In genomic region chr6:137217801-137218472, GRCh38 we compare ENCODE assay signal across 1 cellular context.
TF ChIP-seq lines count a peak whose summit lies in the region.

No MANE protein-coding gene starts in this region.

TF ChIP-seq in WTC11, 78 proteins besides CTCF, POLR2A, EP300 and RAD21 (continued from another document):
- TF ChIP-seq, protein P1, sequence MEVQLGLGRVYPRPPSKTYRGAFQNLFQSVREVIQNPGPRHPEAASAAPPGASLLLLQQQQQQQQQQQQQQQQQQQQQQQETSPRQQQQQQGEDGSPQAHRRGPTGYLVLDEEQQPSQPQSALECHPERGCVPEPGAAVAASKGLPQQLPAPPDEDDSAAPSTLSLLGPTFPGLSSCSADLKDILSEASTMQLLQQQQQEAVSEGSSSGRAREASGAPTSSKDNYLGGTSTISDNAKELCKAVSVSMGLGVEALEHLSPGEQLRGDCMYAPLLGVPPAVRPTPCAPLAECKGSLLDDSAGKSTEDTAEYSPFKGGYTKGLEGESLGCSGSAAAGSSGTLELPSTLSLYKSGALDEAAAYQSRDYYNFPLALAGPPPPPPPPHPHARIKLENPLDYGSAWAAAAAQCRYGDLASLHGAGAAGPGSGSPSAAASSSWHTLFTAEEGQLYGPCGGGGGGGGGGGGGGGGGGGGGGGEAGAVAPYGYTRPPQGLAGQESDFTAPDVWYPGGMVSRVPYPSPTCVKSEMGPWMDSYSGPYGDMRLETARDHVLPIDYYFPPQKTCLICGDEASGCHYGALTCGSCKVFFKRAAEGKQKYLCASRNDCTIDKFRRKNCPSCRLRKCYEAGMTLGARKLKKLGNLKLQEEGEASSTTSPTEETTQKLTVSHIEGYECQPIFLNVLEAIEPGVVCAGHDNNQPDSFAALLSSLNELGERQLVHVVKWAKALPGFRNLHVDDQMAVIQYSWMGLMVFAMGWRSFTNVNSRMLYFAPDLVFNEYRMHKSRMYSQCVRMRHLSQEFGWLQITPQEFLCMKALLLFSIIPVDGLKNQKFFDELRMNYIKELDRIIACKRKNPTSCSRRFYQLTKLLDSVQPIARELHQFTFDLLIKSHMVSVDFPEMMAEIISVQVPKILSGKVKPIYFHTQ (CRISPR knock-in tag; IDR thresholded peaks at IDR 0.05) = no peak
- no peak for TF ChIP-seq PREB (CRISPR knock-in tag; IDR thresholded peaks at IDR 0.05; ENCODE audit: borderline replicate concordance)
- no peak for TF ChIP-seq MYBL2 (CRISPR knock-in tag; IDR thresholded peaks at IDR 0.05)
- TF ChIP-seq NFATC4 (CRISPR knock-in tag; IDR thresholded peaks at IDR 0.05) = no peak
- TF ChIP-seq E2F5 (CRISPR knock-in tag; IDR thresholded peaks at IDR 0.05) = no peak
- no peak for TF ChIP-seq ATF1 (CRISPR knock-in tag; IDR thresholded peaks at IDR 0.05)
- TF ChIP-seq ZNF512 (CRISPR knock-in tag; IDR thresholded peaks at IDR 0.05; ENCODE audit: borderline replicate concordance) = no peak
- TF ChIP-seq, protein P2, sequence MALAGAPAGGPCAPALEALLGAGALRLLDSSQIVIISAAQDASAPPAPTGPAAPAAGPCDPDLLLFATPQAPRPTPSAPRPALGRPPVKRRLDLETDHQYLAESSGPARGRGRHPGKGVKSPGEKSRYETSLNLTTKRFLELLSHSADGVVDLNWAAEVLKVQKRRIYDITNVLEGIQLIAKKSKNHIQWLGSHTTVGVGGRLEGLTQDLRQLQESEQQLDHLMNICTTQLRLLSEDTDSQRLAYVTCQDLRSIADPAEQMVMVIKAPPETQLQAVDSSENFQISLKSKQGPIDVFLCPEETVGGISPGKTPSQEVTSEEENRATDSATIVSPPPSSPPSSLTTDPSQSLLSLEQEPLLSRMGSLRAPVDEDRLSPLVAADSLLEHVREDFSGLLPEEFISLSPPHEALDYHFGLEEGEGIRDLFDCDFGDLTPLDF (CRISPR knock-in tag; IDR thresholded peaks at IDR 0.05) = no peak
- TF ChIP-seq GABPB1 (CRISPR knock-in tag; IDR thresholded peaks at IDR 0.05) = no peak
- TF ChIP-seq ZNF281 (CRISPR knock-in tag; IDR thresholded peaks at IDR 0.05) = no peak
- TF ChIP-seq FOXP1 (CRISPR knock-in tag; IDR thresholded peaks at IDR 0.05; ENCODE audit: borderline replicate concordance) = no peak
- no peak for TF ChIP-seq GTF2I (CRISPR knock-in tag; conservative IDR thresholded peaks at IDR 0.05)
- TF ChIP-seq TEAD4 (CRISPR knock-in tag; IDR thresholded peaks at IDR 0.05) = no peak
- no peak for TF ChIP-seq GRHL2 (CRISPR knock-in tag; IDR thresholded peaks at IDR 0.05; ENCODE audit: insufficient replicate concordance, severe bottlenecking)
